2 cellular contexts compared by ENCODE assay signal in genomic region chr2:63469313-63469712, GRCh38.
DNase-seq lines count a peak whose midpoint lies in the region; ATAC-seq, FAIRE-seq and TF ChIP-seq lines count a peak whose summit lies in the region.
"Not testable (repeated sequence)": the region's sequence is repeated elsewhere in the genome, so short reads cannot be mapped to it uniquely, and the experiment has no call there.

No MANE protein-coding gene starts in this region.

- FAIRE-seq in K562 (lab: Jason Lieb, UNC), result not testable (repeated sequence)

- H3K9me3 ChIP-seq in K562 (replicated peaks; ENCODE audit: control insufficient read depth, insufficient read depth, low read depth, low read length), result not testable (repeated sequence)

- POLR2A ChIA-PET in K562 (lab: Yijun Ruan, JAX), result interaction anchor here (0.6 kb wide), 1 partner anchor 611 kb away, joined by 3 read pairs; no protein-coding TSS in a partner anchor

- not testable (repeated sequence) for TF ChIP-seq RAD21 in K562 (CRISPR knock-in tag; conservative IDR thresholded peaks at IDR 0.05 in 1 of 2, IDR thresholded peaks at IDR 0.05 in 1 of 2)

- not testable (repeated sequence) for H3K4me3 ChIP-seq in K562

- ATAC-seq in SK-N-SH treated with all-trans-retinoic acid at 6 μM for 48 hours, K562: not testable (repeated sequence)

- DNase-seq in K562 (ENCODE audit: extremely low read depth in 1 of 4, low spot score in 3 of 4), result not testable (repeated sequence)

- not testable (repeated sequence) for TF ChIP-seq EP300 in K562 (IDR thresholded peaks at IDR 0.05; ENCODE audit: low read length)

- not testable (repeated sequence) for H3K36me3 ChIP-seq in K562 (ENCODE audit: control insufficient read depth, insufficient read depth, low read length)

- not testable (repeated sequence) for H3K9me1 ChIP-seq in K562 (ENCODE audit: control insufficient read depth, insufficient read depth, low read length)

- TF ChIP-seq POLR2A in K562 (conservative IDR thresholded peaks at IDR 0.05), result not testable (repeated sequence)

- H4K20me1 ChIP-seq in K562 (replicated peaks; ENCODE audit: control insufficient read depth, insufficient read depth, low read length), result not testable (repeated sequence)

- not testable (repeated sequence) for H3K4me2 ChIP-seq in K562 (ENCODE audit: insufficient read depth, low read length)

- not testable (repeated sequence) for H3K4me1 ChIP-seq in K562 (replicated peaks in 1 of 2; ENCODE audit: control insufficient read depth in 2 of 2, insufficient read depth in 2 of 2, low read length in 2 of 2)

- not testable (repeated sequence) for H3K27me3 ChIP-seq in K562 (ENCODE audit: control insufficient read depth in 2 of 2, insufficient read depth in 2 of 2, low read length in 2 of 2)

- H3K27ac ChIP-seq in K562 (ENCODE audit: extremely low read depth, low read depth, low read length), result not testable (repeated sequence)

- intact Hi-C loops in K562 (cut with micrococcal nuclease), result not testable (repeated sequence)

- not testable (repeated sequence) for H2AFZ ChIP-seq in K562 (ENCODE audit: low read depth, low read length)

- not testable (repeated sequence) for TF ChIP-seq CTCF in K562 (IDR thresholded peaks at IDR 0.05 in 2 of 3, conservative IDR thresholded peaks at IDR 0.05 in 1 of 3; ENCODE audit: insufficient read depth in 2 of 3, low read depth in 1 of 3, low read length in 3 of 3)

- H3K9ac ChIP-seq in K562 (ENCODE audit: insufficient read depth in 1 of 2, low read depth in 2 of 2, low read length in 2 of 2), result not testable (repeated sequence)

- WGBS in K562 (ENCODE audit: insufficient coverage, low coverage, missing lambda C conversion rate), result 8% methylated on average over 1 of the region's 1 CpG

- in situ Hi-C loops in K562 (cut with MboI), result not testable (repeated sequence)

- not testable (repeated sequence) for H3K79me2 ChIP-seq in K562 (ENCODE audit: control insufficient read depth, insufficient read depth, low read length)

- BruUV-seq in K562 (replicated peaks; lab: Mats Ljungman, UMichigan), result not testable (repeated sequence)

- CTCF ChIA-PET in K562 (lab: Yijun Ruan, JAX; ENCODE audit: low intra/inter-chr PET ratio), result not testable (repeated sequence)

TF ChIP-seq in SK-N-SH treated with all-trans-retinoic acid at 6 μM for 48 hours, 23 proteins besides CTCF, POLR2A, EP300 and RAD21:
- TF ChIP-seq ZNF8 (CRISPR knock-in tag; IDR thresholded peaks at IDR 0.05), result peak; percentile 56; the same call in 1 of the 2 replicates

TF ChIP-seq in K562, 482 proteins besides CTCF, POLR2A, EP300 and RAD21:
- TF ChIP-seq ZNF146 (CRISPR knock-in tag; IDR thresholded peaks at IDR 0.05; ENCODE audit: unreplicated experiment), result peak; percentile 51
